14 cellular contexts compared by ENCODE assay signal in genomic region chr2:158413581-158413980, GRCh38. TPM values are rescaled to one million over a fixed set of nuclear protein-coding genes. Genes with fewer than 3 reads are reported as not detected.
"Had no signal": no experiment of that assay in that cellular context is flagged by ENCODE, and none has a peak within 500 bp of the region (broad histone marks: within the 10 kb centered on the region; RNA-seq: fewer than 3 reads in every experiment).

No MANE protein-coding gene starts in this region.

- H3K36me3 ChIP-seq: right atrium auricular region had no signal

- H3K4me3 Mint-ChIP-seq: activated T-helper 17 cell treated with anti-CD3 and anti-CD28 coated beads, Interleukin-2, amount 50 U/mL, for 72 hours; memory B cell; nephron; T-cell had no signal

- ATAC-seq: activated T-helper 17 cell treated with anti-CD3 and anti-CD28 coated beads, Interleukin-2, amount 50 U/mL, for 72 hours; left ventricle myocardium superior; T-cell had no signal

- H3K27me3 Mint-ChIP-seq: progenitor cell of endocrine pancreas had no signal

- H3K36me3 Mint-ChIP-seq: T-cell had no signal

- H3K27ac Mint-ChIP-seq: activated T-helper 17 cell treated with anti-CD3 and anti-CD28 coated beads, Interleukin-2, amount 50 U/mL, for 72 hours; memory B cell; nephron; progenitor cell of endocrine pancreas; T-cell had no signal

- H3K4me1 ChIP-seq: right atrium auricular region had no signal

- H3K27me3 ChIP-seq: right atrium auricular region had no signal

- H3K4me1 Mint-ChIP-seq: activated T-helper 17 cell treated with anti-CD3 and anti-CD28 coated beads, Interleukin-2, amount 50 U/mL, for 72 hours; memory B cell; T-cell had no signal

- H3K27ac ChIP-seq: right atrium auricular region had no signal

- H3K4me3 ChIP-seq: right atrium auricular region, smooth muscle cell had no signal

- DNase-seq: activated CD4-positive, alpha-beta T cell treated with anti-CD3 and anti-CD28 coated beads, Interleukin-2, amount 50 U/mL, for 48 hours; activated CD4-positive, CD25-positive, alpha-beta regulatory T cell treated with anti-CD3 and anti-CD28 coated beads, Interleukin-2, amount 50 U/mL, for 72 hours; activated naive CD4-positive, alpha-beta T cell treated with Interleukin-2 at 50 U/mL for 16 hours; aorta; foreskin melanocyte; left ventricle myocardium superior; nucleus accumbens; T-cell had no signal

RNA-seq across cellular contexts. Expression of gene CCDC148, which starts 43.0 kb away (rescaled TPM):
- total RNA-seq: T-cell had no signal
